Comparison of ENCODE assay signal across 29 cellular contexts in the genomic region with DNA sequence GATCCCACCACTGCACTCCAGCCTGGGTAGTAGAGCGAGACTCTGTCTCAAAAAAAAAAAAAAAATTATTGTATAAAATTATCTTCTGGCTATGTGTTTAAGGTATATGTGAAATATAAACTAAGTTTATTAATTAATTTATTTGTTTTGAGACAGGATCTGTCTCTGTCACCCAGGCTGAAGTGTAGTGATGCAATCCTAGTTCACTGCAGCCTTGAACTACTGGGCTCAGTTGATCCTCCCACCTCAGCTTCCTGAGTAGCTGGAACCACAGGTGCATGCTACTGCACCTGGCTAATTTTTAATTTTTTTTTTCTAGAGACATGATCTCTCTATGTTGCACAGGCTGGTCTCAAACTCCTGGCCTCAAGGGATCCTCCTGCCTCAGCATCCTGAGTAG.
"Had no signal": no experiment of that assay in that cellular context is flagged by ENCODE, and none has a peak within 500 bp of the region (broad histone marks: within the 10 kb centered on the region; RNA-seq: fewer than 3 reads in every experiment).

No MANE protein-coding gene starts in this region.

- H3K9me3 ChIP-seq: stomach, suprapubic skin, testis, thoracic aorta, thyroid gland, tibial artery, tibial nerve, transverse colon, upper lobe of left lung, upper lobe of right lung, uterus, vagina had no signal

- H3K4me3 Mint-ChIP-seq: stimulated activated effector memory CD8-positive, alpha-beta T cell treated with anti-CD3 and anti-CD28 coated beads, Interleukin-12 subunit alpha, Interleukin-12 subunit beta, amount 100 ng/mL, for 72 hours; stimulated activated memory B cell treated with anti-CD40 and anti-IgM and Interleukin-4, amounts not matched to agents 10 μg/mL and 1 μg/mL and 100 μg/mL, for 72 hours; stimulated activated naive B cell treated with anti-CD40 and anti-IgM and Interleukin-4, amounts not matched to agents 10 μg/mL and 1 μg/mL and 100 μg/mL, for 72 hours; stimulated activated naive CD8-positive, alpha-beta T cell treated with anti-CD3 and anti-CD28 coated beads, Interleukin-15, amount 100 ng/mL, for 72 hours; stimulated activated naive CD8-positive, alpha-beta T cell treated with anti-CD3 and anti-CD28 coated beads, Interleukin-15, Interleukin-2, amounts not matched to agents 100 ng/mL and 50 ng/mL, for 24 hours; type B pancreatic cell had no signal

- ATAC-seq: stimulated activated effector memory CD8-positive, alpha-beta T cell treated with anti-CD3 and anti-CD28 coated beads, Interleukin-12 subunit alpha, Interleukin-12 subunit beta, amount 100 ng/mL, for 72 hours; stimulated activated memory B cell treated with anti-CD40 and anti-IgM and Interleukin-4, amounts not matched to agents 10 μg/mL and 1 μg/mL and 100 μg/mL, for 72 hours; stimulated activated naive B cell treated with anti-CD40 and anti-IgM and Interleukin-4, amounts not matched to agents 10 μg/mL and 1 μg/mL and 100 μg/mL, for 72 hours; stimulated activated naive CD8-positive, alpha-beta T cell treated with anti-CD3 and anti-CD28 coated beads, Interleukin-15, amount 100 ng/mL, for 72 hours; stimulated activated naive CD8-positive, alpha-beta T cell treated with anti-CD3 and anti-CD28 coated beads, Interleukin-15, Interleukin-2, amounts not matched to agents 100 U/mL and 50 U/mL, for 24 hours; upper lobe of right lung had no signal

- H3K9me3 Mint-ChIP-seq: stimulated activated effector memory CD8-positive, alpha-beta T cell treated with anti-CD3 and anti-CD28 coated beads, Interleukin-12 subunit alpha, Interleukin-12 subunit beta, amount 100 ng/mL, for 72 hours; stimulated activated memory B cell treated with anti-CD40 and anti-IgM and Interleukin-4, amounts not matched to agents 10 μg/mL and 1 μg/mL and 100 μg/mL, for 72 hours; stimulated activated naive B cell treated with anti-CD40 and anti-IgM and Interleukin-4, amounts not matched to agents 10 μg/mL and 1 μg/mL and 100 μg/mL, for 72 hours; stimulated activated naive CD8-positive, alpha-beta T cell treated with anti-CD3 and anti-CD28 coated beads, Interleukin-15, amount 100 ng/mL, for 72 hours; stimulated activated naive CD8-positive, alpha-beta T cell treated with anti-CD3 and anti-CD28 coated beads, Interleukin-15, Interleukin-2, amounts not matched to agents 100 ng/mL and 50 ng/mL, for 24 hours; type B pancreatic cell had no signal

- DNase-seq: stimulated activated CD4-positive, alpha-beta T cell treated with anti-CD3 and anti-CD28 coated beads, Interleukin-2, amount 100 ng/mL, for 48 hours; stimulated activated CD4-positive, alpha-beta T cell treated with anti-CD3 and anti-CD28 coated beads, Interleukin-4, amount 100 ng/mL, for 1 hour; stimulated activated CD4-positive, alpha-beta T cell treated with anti-CD3 and anti-CD28 coated beads, Interleukin-4, amount 100 ng/mL, for 24 hours; stimulated activated CD4-positive, alpha-beta T cell treated with anti-CD3 and anti-CD28 coated beads, Interleukin-4, amount 100 ng/mL, for 4 hours; stimulated activated CD8-positive, alpha-beta memory T cell treated with anti-CD3 and anti-CD28 coated beads, Interleukin-4, amount 100 ng/mL, for 48 hours; stimulated activated naive B cell treated with anti-CD40 and anti-IgM and Interleukin-4, amounts not matched to agents 10 μg/mL and 1 μg/mL and 100 μg/mL, for 72 hours; stimulated activated naive CD4-positive, alpha-beta T cell; stimulated activated naive CD4-positive, alpha-beta T cell treated with Interleukin-2 at 50 U/mL for 16 hours; stimulated activated naive CD8-positive, alpha-beta T cell treated with anti-CD3 and anti-CD28 coated beads, Interleukin-15, amount 100 ng/mL, for 72 hours; stimulated activated naive CD8-positive, alpha-beta T cell treated with anti-CD3 and anti-CD28 coated beads, Interleukin-15, Interleukin-2, amounts not matched to agents 100 U/mL and 50 U/mL, for 24 hours; stomach; substantia nigra; testis; thyroid gland; tibial artery; transverse colon; trophoblast cell; upper lobe of left lung; upper lobe of right lung; uterus had no signal

- H3K36me3 ChIP-seq: thoracic aorta, thyroid gland, tibial artery, tibial nerve, transverse colon, upper lobe of right lung, uterus, vagina had no signal

- H3K36me3 Mint-ChIP-seq: stimulated activated effector memory CD8-positive, alpha-beta T cell treated with anti-CD3 and anti-CD28 coated beads, Interleukin-12 subunit alpha, Interleukin-12 subunit beta, amount 100 ng/mL, for 72 hours; stimulated activated memory B cell treated with anti-CD40 and anti-IgM and Interleukin-4, amounts not matched to agents 10 μg/mL and 1 μg/mL and 100 μg/mL, for 72 hours; type B pancreatic cell had no signal

- H3K27ac Mint-ChIP-seq: stimulated activated effector memory CD8-positive, alpha-beta T cell treated with anti-CD3 and anti-CD28 coated beads, Interleukin-12 subunit alpha, Interleukin-12 subunit beta, amount 100 ng/mL, for 72 hours; stimulated activated memory B cell treated with anti-CD40 and anti-IgM and Interleukin-4, amounts not matched to agents 10 μg/mL and 1 μg/mL and 100 μg/mL, for 72 hours; stimulated activated naive B cell treated with anti-CD40 and anti-IgM and Interleukin-4, amounts not matched to agents 10 μg/mL and 1 μg/mL and 100 μg/mL, for 72 hours; stimulated activated naive CD8-positive, alpha-beta T cell treated with anti-CD3 and anti-CD28 coated beads, Interleukin-15, amount 100 ng/mL, for 72 hours; stimulated activated naive CD8-positive, alpha-beta T cell treated with anti-CD3 and anti-CD28 coated beads, Interleukin-15, Interleukin-2, amounts not matched to agents 100 ng/mL and 50 ng/mL, for 24 hours; type B pancreatic cell had no signal

- FAIRE-seq: urothelium cell line had no signal

- H3K4me3 ChIP-seq: stomach, suprapubic skin, testis, thoracic aorta, thyroid gland, tibial artery, tibial nerve, transverse colon, upper lobe of left lung, upper lobe of right lung, uterus, vagina had no signal

- H3K27me3 Mint-ChIP-seq: stimulated activated memory B cell treated with anti-CD40 and anti-IgM and Interleukin-4, amounts not matched to agents 10 μg/mL and 1 μg/mL and 100 μg/mL, for 72 hours; stimulated activated naive B cell treated with anti-CD40 and anti-IgM and Interleukin-4, amounts not matched to agents 10 μg/mL and 1 μg/mL and 100 μg/mL, for 72 hours; stimulated activated naive CD8-positive, alpha-beta T cell treated with anti-CD3 and anti-CD28 coated beads, Interleukin-15, amount 100 ng/mL, for 72 hours; stimulated activated naive CD8-positive, alpha-beta T cell treated with anti-CD3 and anti-CD28 coated beads, Interleukin-15, Interleukin-2, amounts not matched to agents 100 ng/mL and 50 ng/mL, for 24 hours; type B pancreatic cell had no signal

- H3K27ac ChIP-seq: stomach, suprapubic skin, testis, thoracic aorta, thyroid gland, tibial artery, tibial nerve, transverse colon, upper lobe of left lung, upper lobe of right lung, uterus, vagina had no signal

- H3K27me3 ChIP-seq: stomach, suprapubic skin, testis, thyroid gland, tibial artery, tibial nerve, transverse colon, upper lobe of left lung, upper lobe of right lung, uterus, vagina had no signal

- H3K4me1 ChIP-seq: stomach, suprapubic skin, testis, thyroid gland, tibial artery, tibial nerve, transverse colon, upper lobe of left lung, upper lobe of right lung, uterus, vagina had no signal
